ENCODE assay signal across 14 cellular contexts in the genomic region with DNA sequence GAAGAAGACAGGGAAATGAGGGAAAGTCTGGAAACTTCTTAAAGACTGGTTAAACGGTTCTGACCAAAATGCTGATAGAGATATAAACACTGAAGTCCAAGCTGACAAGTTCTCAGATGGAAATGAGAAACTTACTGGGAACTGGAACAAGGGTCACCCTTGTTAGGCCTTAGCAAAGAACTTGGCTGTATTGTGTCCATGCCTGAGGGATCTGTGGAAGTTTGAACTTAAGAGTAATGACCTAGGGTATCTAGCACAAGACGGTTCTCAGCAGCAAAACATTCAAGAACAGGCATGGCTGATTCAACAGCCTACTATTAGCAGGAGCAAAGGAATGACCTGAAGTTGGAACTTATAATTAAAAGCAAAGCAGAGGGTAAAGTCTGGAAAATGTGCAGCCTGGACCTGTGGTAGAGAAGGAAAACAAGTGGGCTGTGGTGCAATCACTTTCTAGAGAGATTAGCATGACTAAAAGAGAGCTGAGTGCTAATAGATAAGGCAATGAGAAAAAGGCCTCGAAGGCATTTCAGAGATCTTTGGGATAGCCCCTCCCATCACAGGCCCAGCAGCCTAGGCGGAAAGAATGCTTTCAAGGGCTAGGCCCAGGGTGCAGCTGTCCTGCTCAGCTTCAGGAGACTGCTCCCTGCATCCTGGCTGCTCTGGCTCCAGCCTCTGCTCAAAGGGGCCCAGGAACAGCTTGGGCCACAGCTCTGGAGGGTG.
DNase-seq lines count a peak whose midpoint lies in the region; ATAC-seq, FAIRE-seq and TF ChIP-seq lines count a peak whose summit lies in the region.
"Had no signal": no experiment of that assay in that cellular context is flagged by ENCODE, and none has a peak within 500 bp of the region (broad histone marks: within the 10 kb centered on the region; RNA-seq: fewer than 3 reads in every experiment).

No MANE protein-coding gene starts in this region.

- H3K36me3 ChIP-seq in NT2/D1 (ENCODE audit: insufficient read depth, insufficient read length, low read length) (no peaks in the 10 kb centered on the region), HepG2 (replicated peaks in 1 of 2; ENCODE audit: control insufficient read depth in 1 of 2, insufficient read depth in 2 of 2, low read length in 2 of 2) (peaks cover 0 to 3% of the 10 kb centered on the region in 2 experiments; a peak in 2 of 5 replicates), upper lobe of left lung (peaks cover 0 to 2% (median 0%) of the 10 kb centered on the region in 4 donors), vagina (no peaks in the 10 kb centered on the region)

- H3K4me3 ChIP-seq in NT2/D1 (ENCODE audit: insufficient read length, low read depth) = no peak overlapping the region
- H3K4me3 ChIP-seq in choroid plexus epithelial cell (ENCODE audit: low read depth, low read length) = no peak overlapping the region
- no peak overlapping the region for H3K4me3 ChIP-seq in HepG2 (replicated peaks in 1 of 3; ENCODE audit: insufficient read depth in 1 of 3, low read depth in 2 of 3, low read length in 3 of 3)
- no peak overlapping the region for H3K4me3 ChIP-seq in upper lobe of left lung
- no peak overlapping the region for H3K4me3 ChIP-seq in vagina
- H3K4me3 ChIP-seq: left ventricle myocardium inferior had no signal

- no peak for TF ChIP-seq RAD21 in HepG2 (CRISPR knock-in tag; IDR thresholded peaks at IDR 0.05)

- intact Hi-C loops in HepG2 (cut with micrococcal nuclease; ENCODE audit: unreplicated experiment) (loop anchor here (2.0 to 10.0 kb wide), 4 partner anchors 16 to 294 kb away; partner anchors contain the start of genes ATP2B1 and DUSP6), vagina (cut with DNase I) (no loop called here)

- TF ChIP-seq CTCF in choroid plexus epithelial cell (conservative IDR thresholded peaks at IDR 0.05; ENCODE audit: low read depth, low read length) (no peak), HepG2 (CRISPR knock-in tag; IDR thresholded peaks at IDR 0.05) (no peak), upper lobe of left lung (IDR thresholded peaks at IDR 0.05) (no peak), vagina (IDR thresholded peaks at IDR 0.05) (no peak)

- peak overlapping the region; percentile 23; the same call in 1 of the 2 replicates for H3K4me2 ChIP-seq in HepG2 (ENCODE audit: low read depth, low read length)

- TF ChIP-seq EP300 in HepG2 (IDR thresholded peaks at IDR 0.05; ENCODE audit: low read depth in 2 of 2, low read length in 2 of 2) (no peak; a peak in 1 of 4 replicates), HepG2 (CRISPR knock-in tag; IDR thresholded peaks at IDR 0.05; ENCODE audit: borderline replicate concordance) (no peak), upper lobe of left lung (IDR thresholded peaks at IDR 0.05) (no peak)

- CTCF ChIA-PET in HepG2 (lab: Yijun Ruan, JAX; ENCODE audit: low intra/inter-chr PET ratio, low total read pairs) = no interaction called here

- BruUV-seq in HepG2 (replicated peaks; lab: Mats Ljungman, UMichigan) = no TSS peak

- TF ChIP-seq POLR2A in HepG2 (IDR thresholded peaks at IDR 0.05; ENCODE audit: insufficient read depth in 1 of 2, low read depth in 2 of 2, low read length in 2 of 2) (no peak), upper lobe of left lung (IDR thresholded peaks at IDR 0.05) (no peak), vagina (IDR thresholded peaks at IDR 0.05) (no peak)

- no peak for FAIRE-seq in HepG2 (lab: Jason Lieb, UNC)
- FAIRE-seq: D721Med, H54 had no signal

- peak; percentile 88 for ATAC-seq in HepG2
- ATAC-seq in upper lobe of left lung (ENCODE audit: low FRiP score in 2 of 2) = peak; percentile 39 to 66
- ATAC-seq in HG03095 (IDR thresholded peaks at IDR 0.05; ENCODE audit: unreplicated experiment) = no peak
- ATAC-seq: T-cell had no signal

- H3K27me3 ChIP-seq in NT2/D1 (ENCODE audit: insufficient read depth, insufficient read length) (no peaks in the 10 kb centered on the region), HepG2 (ENCODE audit: control insufficient read depth in 1 of 2, insufficient read depth in 2 of 2, low read length in 2 of 2) (no peaks in the 10 kb centered on the region), upper lobe of left lung (no peaks in the 10 kb centered on the region), vagina (no peaks in the 10 kb centered on the region)

- H4K20me1 ChIP-seq in HepG2 (ENCODE audit: insufficient read depth, low read length) = peaks cover 3% of the 10 kb centered on the region

- DNase-seq in NT2/D1 (ENCODE audit: low read depth, low spot score) (peak; percentile 76), choroid plexus epithelial cell (ENCODE audit: low read depth) (peak; percentile 61), HepG2 (ENCODE audit: low spot score) (peak; percentile 56), upper lobe of left lung (no peak), LoVo (ENCODE audit: low spot score) (no peak), vagina (ENCODE audit: extremely low spot score in 2 of 2) (no peak)
- DNase-seq: activated CD4-positive, alpha-beta T cell treated with anti-CD3 and anti-CD28 coated beads, Interleukin-2, amount 50 U/mL, for 48 hours; left ventricle myocardium inferior; NCI-H1436 treated with DMSO at 0.1 percent for 48 hours; stimulated activated CD4-positive, alpha-beta T cell treated with anti-CD3 and anti-CD28 coated beads, Interleukin-4, amount 100 ng/mL, for 1 hour; T-cell had no signal

- no peak overlapping the region for H2AFZ ChIP-seq in HepG2 (ENCODE audit: low read length)

- no peak overlapping the region for H3K9ac ChIP-seq in NT2/D1 (ENCODE audit: insufficient read length, low read depth)
- H3K9ac ChIP-seq in HepG2 (ENCODE audit: insufficient read depth, low read depth, low read length) = no peak overlapping the region

- H3K4me1 ChIP-seq in NT2/D1 (ENCODE audit: insufficient read depth, insufficient read length) = peaks cover 4% of the 10 kb centered on the region
- peaks cover 78% of the 10 kb centered on the region for H3K4me1 ChIP-seq in HepG2 (ENCODE audit: insufficient read depth, low read length)
- no peaks in the 10 kb centered on the region for H3K4me1 ChIP-seq in upper lobe of left lung
- peaks cover 13% of the 10 kb centered on the region for H3K4me1 ChIP-seq in vagina
- H3K4me1 ChIP-seq: left ventricle myocardium inferior had no signal

- POLR2A ChIA-PET in HepG2 (lab: Yijun Ruan, JAX) = no interaction called here

- in situ Hi-C loops in HepG2 (cut with HindIII; ENCODE audit: extremely low pct_ligation_motif_present, low pct_unique_long_range_greater_than_20kb) = no loop called here

- 26% methylated on average over 4 of the region's 4 CpGs for WGBS in HepG2 (ENCODE audit: low lambda C conversion rate)
- 58 to 76% methylated on average over 3 to 4 of the region's 4 CpGs for WGBS in upper lobe of left lung, 2 donors

- H3K9me3 ChIP-seq in NT2/D1 (ENCODE audit: insufficient read depth, low read length) (peaks cover 10% of the 10 kb centered on the region; the same call in 1 of the 2 replicates), HepG2 (ENCODE audit: low read length) (no peaks in the 10 kb centered on the region), upper lobe of left lung (no peaks in the 10 kb centered on the region), vagina (no peaks in the 10 kb centered on the region)
- H3K9me3 ChIP-seq: left ventricle myocardium inferior had no signal

- peaks cover 28% of the 10 kb centered on the region for H3K79me2 ChIP-seq in HepG2 (ENCODE audit: insufficient read depth, low read length)

- H3K27ac ChIP-seq in HepG2 (ENCODE audit: extremely low read length, insufficient read depth, low read length) = peak overlapping the region; percentile 56
- no peak overlapping the region for H3K27ac ChIP-seq in upper lobe of left lung
- H3K27ac ChIP-seq in vagina = no peak overlapping the region
- H3K27ac ChIP-seq: left ventricle myocardium inferior had no signal

TF ChIP-seq in HepG2, 621 proteins besides CTCF, POLR2A, EP300 and RAD21 (continues in another document):
- TF ChIP-seq SMAD1 (CRISPR knock-in tag; IDR thresholded peaks at IDR 0.05; ENCODE audit: borderline replicate concordance, low read depth) (no peak), ZNF557 (CRISPR knock-in tag; IDR thresholded peaks at IDR 0.05) (no peak), ONECUT2 (CRISPR knock-in tag; IDR thresholded peaks at IDR 0.05) (no peak), NCOA2 (CRISPR knock-in tag; IDR thresholded peaks at IDR 0.05) (no peak), ZNF20 (CRISPR knock-in tag; IDR thresholded peaks at IDR 0.05) (no peak), ZNF644 (CRISPR knock-in tag; IDR thresholded peaks at IDR 0.05; ENCODE audit: low read depth) (peak; percentile 23; the same call in 1 of the 2 replicates)
- TF ChIP-seq, protein P1, sequence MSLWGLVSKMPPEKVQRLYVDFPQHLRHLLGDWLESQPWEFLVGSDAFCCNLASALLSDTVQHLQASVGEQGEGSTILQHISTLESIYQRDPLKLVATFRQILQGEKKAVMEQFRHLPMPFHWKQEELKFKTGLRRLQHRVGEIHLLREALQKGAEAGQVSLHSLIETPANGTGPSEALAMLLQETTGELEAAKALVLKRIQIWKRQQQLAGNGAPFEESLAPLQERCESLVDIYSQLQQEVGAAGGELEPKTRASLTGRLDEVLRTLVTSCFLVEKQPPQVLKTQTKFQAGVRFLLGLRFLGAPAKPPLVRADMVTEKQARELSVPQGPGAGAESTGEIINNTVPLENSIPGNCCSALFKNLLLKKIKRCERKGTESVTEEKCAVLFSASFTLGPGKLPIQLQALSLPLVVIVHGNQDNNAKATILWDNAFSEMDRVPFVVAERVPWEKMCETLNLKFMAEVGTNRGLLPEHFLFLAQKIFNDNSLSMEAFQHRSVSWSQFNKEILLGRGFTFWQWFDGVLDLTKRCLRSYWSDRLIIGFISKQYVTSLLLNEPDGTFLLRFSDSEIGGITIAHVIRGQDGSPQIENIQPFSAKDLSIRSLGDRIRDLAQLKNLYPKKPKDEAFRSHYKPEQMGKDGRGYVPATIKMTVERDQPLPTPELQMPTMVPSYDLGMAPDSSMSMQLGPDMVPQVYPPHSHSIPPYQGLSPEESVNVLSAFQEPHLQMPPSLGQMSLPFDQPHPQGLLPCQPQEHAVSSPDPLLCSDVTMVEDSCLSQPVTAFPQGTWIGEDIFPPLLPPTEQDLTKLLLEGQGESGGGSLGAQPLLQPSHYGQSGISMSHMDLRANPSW (CRISPR knock-in tag; IDR thresholded peaks at IDR 0.05; ENCODE audit: borderline replicate concordance) = no peak
- TF ChIP-seq, protein P2, sequence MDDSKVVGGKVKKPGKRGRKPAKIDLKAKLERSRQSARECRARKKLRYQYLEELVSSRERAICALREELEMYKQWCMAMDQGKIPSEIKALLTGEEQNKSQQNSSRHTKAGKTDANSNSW (CRISPR knock-in tag; IDR thresholded peaks at IDR 0.05; ENCODE audit: borderline replicate concordance) = no peak

Comparison
In these comparisons a context has a peak if more than half of its experiments do, and no peak if none do; other contexts are left out.
1. DNase-seq: peak in NT2/D1 (single experiment), choroid plexus epithelial cell (single experiment) and HepG2 (single experiment); none in upper lobe of left lung (0 of 2), LoVo (single experiment) and vagina (0 of 2).